Comparison of ENCODE assay signal across 9 cellular contexts in genomic region chr11:45921561-45922424, GRCh38. TPM values are rescaled to one million over a fixed set of nuclear protein-coding genes. Genes with fewer than 3 reads are reported as not detected.
DNase-seq lines count a peak whose midpoint lies in the region; ATAC-seq and TF ChIP-seq lines count a peak whose summit lies in the region.
"Had no signal": no experiment of that assay in that cellular context is flagged by ENCODE, and none has a peak within 500 bp of the region (broad histone marks: within the 10 kb centered on the region; RNA-seq: fewer than 3 reads in every experiment).

No MANE protein-coding gene starts in this region.

- H2AFZ ChIP-seq in SU-DHL-6 (ENCODE audit: low read depth, low read length, severe bottlenecking) = no peak overlapping the region

- no peak for TF ChIP-seq POLR2A in sigmoid colon (IDR thresholded peaks at IDR 0.05)

- H3K27ac ChIP-seq in SU-DHL-6 (ENCODE audit: low read depth, low read length) = no peak overlapping the region
- H3K27ac ChIP-seq in right atrium auricular region = no peak overlapping the region
- H3K27ac ChIP-seq in sigmoid colon = no peak overlapping the region

- TF ChIP-seq CTCF in SU-DHL-6 (IDR thresholded peaks at IDR 0.05; ENCODE audit: insufficient read depth, low read length, poor library complexity, severe bottlenecking) (no peak), right atrium auricular region (IDR thresholded peaks at IDR 0.05) (no peak), sigmoid colon (IDR thresholded peaks at IDR 0.05) (no peak)

- H3K4me1 ChIP-seq in right atrium auricular region = peaks cover 0 to 36% of the 10 kb centered on the region in 2 donors
- peaks cover 0 to 28% (median 25%) of the 10 kb centered on the region in 4 donors for H3K4me1 ChIP-seq in sigmoid colon

- peak overlapping the region; percentile 48 for H3K4me3 Mint-ChIP-seq in activated naive CD4-positive, alpha-beta T cell treated with anti-CD3 and anti-CD28 coated beads, Interleukin-2, amount 10 ng/mL, durations not matched to agents 7 days and 5 days

- H3K36me3 ChIP-seq in SU-DHL-6 (ENCODE audit: low read length) (no peaks in the 10 kb centered on the region), right atrium auricular region (no peaks in the 10 kb centered on the region), sigmoid colon (no peaks in the 10 kb centered on the region)

- H3K36me3 Mint-ChIP-seq in activated naive CD4-positive, alpha-beta T cell treated with anti-CD3 and anti-CD28 coated beads, Interleukin-2, amount 10 ng/mL, durations not matched to agents 7 days and 5 days = peaks cover 2% of the 10 kb centered on the region

- no peak overlapping the region for H3K27ac Mint-ChIP-seq in activated naive CD4-positive, alpha-beta T cell treated with anti-CD3 and anti-CD28 coated beads, Interleukin-2, amount 10 ng/mL, durations not matched to agents 7 days and 5 days

- intact Hi-C loops in sigmoid colon (cut with DNase I) = no loop called here

- peaks cover 62% of the 10 kb centered on the region for H3K27me3 Mint-ChIP-seq in activated naive CD4-positive, alpha-beta T cell treated with anti-CD3 and anti-CD28 coated beads, Interleukin-2, amount 10 ng/mL, durations not matched to agents 7 days and 5 days

- 10 to 33% methylated on average over 54 of the region's 54 CpGs for WGBS in sigmoid colon, 2 donors

- peak; percentile 24 for DNase-seq in activated naive CD4-positive, alpha-beta T cell treated with anti-CD3 and anti-CD28 coated beads, Interleukin-2, amount 10 ng/mL, durations not matched to agents 7 days and 5 days
- DNase-seq in activated naive CD4-positive, alpha-beta T cell treated with Interleukin-2 at 50 U/mL for 16 hours = no peak
- no peak for DNase-seq in right atrium auricular region (ENCODE audit: low spot score)
- peak; percentile 63 for DNase-seq in sigmoid colon
- no peak for DNase-seq in glomerular visceral epithelial cell (ENCODE audit: extremely low spot score)
- no peak for DNase-seq in foreskin melanocyte

- CTCF ChIA-PET in activated naive CD4-positive, alpha-beta T cell treated with anti-CD3 and anti-CD28 coated beads, Interleukin-2, amount 10 ng/mL, durations not matched to agents 7 days and 5 days (lab: Charles Lee) = no interaction called here

- H3K9me3 ChIP-seq in SU-DHL-6 (ENCODE audit: insufficient read depth, low read length) = no peaks in the 10 kb centered on the region
- H3K9me3 ChIP-seq in right atrium auricular region = no peaks in the 10 kb centered on the region
- no peaks in the 10 kb centered on the region for H3K9me3 ChIP-seq in sigmoid colon

- H3K9me2 ChIP-seq in SU-DHL-6 (replicated peaks; ENCODE audit: insufficient read depth, low read length) = no peaks in the 10 kb centered on the region

- H4K20me1 ChIP-seq in SU-DHL-6 (ENCODE audit: low read depth, low read length) = no peaks in the 10 kb centered on the region

- H3K27me3 ChIP-seq in SU-DHL-6 (ENCODE audit: low read length) (no peaks in the 10 kb centered on the region), right atrium auricular region (peaks cover 5 to 13% of the 10 kb centered on the region in 2 donors), sigmoid colon (peaks cover 15 to 38% (median 20%) of the 10 kb centered on the region in 3 donors)

- peaks cover 10% of the 10 kb centered on the region for H3F3A ChIP-seq in SU-DHL-6 (ENCODE audit: insufficient read depth)

- peaks cover 7% of the 10 kb centered on the region for H3K79me2 ChIP-seq in SU-DHL-6 (ENCODE audit: insufficient read depth, low read length)

- H3K4me3 ChIP-seq in SU-DHL-6 (ENCODE audit: insufficient read depth, low read length, poor library complexity, severe bottlenecking) (no peak overlapping the region), right atrium auricular region (peak overlapping the region; percentile 37 to 42), sigmoid colon (peak overlapping the region in 3 of 4 donors; percentile 22 to 38 (median 37))

- no peak for ATAC-seq in HG02884 (IDR thresholded peaks at IDR 0.05; ENCODE audit: unreplicated experiment)

- no peak overlapping the region for H3K9ac ChIP-seq in SU-DHL-6 (ENCODE audit: low read length)

- H3K4me2 ChIP-seq in SU-DHL-6 (ENCODE audit: low read depth, low read length, poor library complexity, severe bottlenecking) = peak overlapping the region; percentile 27

- no peak for TF ChIP-seq EP300 in sigmoid colon (IDR thresholded peaks at IDR 0.05)

- peaks cover 44% of the 10 kb centered on the region for H3K4me1 Mint-ChIP-seq in activated naive CD4-positive, alpha-beta T cell treated with anti-CD3 and anti-CD28 coated beads, Interleukin-2, amount 10 ng/mL, durations not matched to agents 7 days and 5 days

- no peaks in the 10 kb centered on the region for H3K9me3 Mint-ChIP-seq in activated naive CD4-positive, alpha-beta T cell treated with anti-CD3 and anti-CD28 coated beads, Interleukin-2, amount 10 ng/mL, durations not matched to agents 7 days and 5 days

RNA-seq across cellular contexts. Expression of gene LARGE2, which starts 0.7 kb away (rescaled TPM):
- total RNA-seq in right atrium auricular region (under 1 TPM in 1 of 2 donors, not detected in 1; 0.51 TPM), sigmoid colon (not detected)
- polyA plus RNA-seq in sigmoid colon = 10 to 100 TPM in 1 of 3 donors, under 1 TPM in 1, not detected in 1; 0.46 to 13.6 TPM
- total RNA-seq: pulmonary artery endothelial cell had no signal

RNA-seq across cellular contexts. Expression of gene PEX16, which starts 4.1 kb away (rescaled TPM):
- total RNA-seq in right atrium auricular region (10 to 100 TPM; 12.9 to 17.4 TPM), sigmoid colon (10 to 100 TPM; 13.8 to 28.2 (median 21.6) TPM)
- 10 to 100 TPM; 30.3 to 46.3 (median 37.8) TPM for polyA plus RNA-seq in sigmoid colon

RNA-seq across cellular contexts. Expression of gene FREY1, which starts 14.7 kb away (rescaled TPM):
- total RNA-seq in right atrium auricular region = under 1 TPM; 0.55 to 0.82 TPM
- total RNA-seq in sigmoid colon = 1 to 10 TPM in 2 of 4 donors, not detected in 2; 2.2 to 3.5 TPM
- under 1 TPM in 1 of 3 donors, not detected in 2; 0.64 TPM for polyA plus RNA-seq in sigmoid colon

RNA-seq across cellular contexts. Expression of gene MAPK8IP1, which starts 36.3 kb away (rescaled TPM):
- total RNA-seq in right atrium auricular region (1 to 10 TPM; 7.3 to 8.9 TPM), sigmoid colon (10 to 100 TPM in 2 of 4 donors, 1 to 10 TPM in 2; 4.9 to 15.5 (median 8.8) TPM)
- 1 to 10 TPM; 1.2 to 4.2 (median 1.8) TPM for polyA plus RNA-seq in sigmoid colon

Comparison
In these comparisons a context has a peak if more than half of its experiments do, and no peak if none do; other contexts are left out.
1. DNase-seq: peak in activated naive CD4-positive, alpha-beta T cell treated with anti-CD3 and anti-CD28 coated beads, Interleukin-2, amount 10 ng/mL, durations not matched to agents 7 days and 5 days (single experiment) and sigmoid colon (single experiment); none in activated naive CD4-positive, alpha-beta T cell treated with Interleukin-2 at 50 U/mL for 16 hours (single experiment), right atrium auricular region (single experiment), glomerular visceral epithelial cell (single experiment) and foreskin melanocyte (single experiment).